In the genomic region with DNA sequence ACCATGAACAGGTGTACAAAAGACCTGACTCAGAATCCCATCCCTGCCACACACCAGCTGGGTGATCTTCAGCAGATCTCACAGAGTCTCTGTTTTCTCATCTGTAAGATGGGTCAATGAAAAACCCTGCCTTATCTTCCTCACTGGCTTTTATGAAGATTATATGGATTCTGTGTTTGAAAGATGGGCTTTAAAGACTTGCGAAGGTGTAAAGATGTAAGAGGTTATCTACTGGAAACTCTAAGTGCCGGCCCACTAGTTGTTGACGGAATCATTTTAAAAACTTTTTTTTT, we compare ENCODE assay signal across 9 cellular contexts. TPM values are rescaled to one million over a fixed set of nuclear protein-coding genes. Genes with fewer than 3 reads are reported as not detected.
"Had no signal": no experiment of that assay in that cellular context is flagged by ENCODE, and none has a peak within 500 bp of the region (broad histone marks: within the 10 kb centered on the region; RNA-seq: fewer than 3 reads in every experiment).

No MANE protein-coding gene starts in this region.

- FAIRE-seq: HTR-8/SVneo had no signal

- H3K4me3 Mint-ChIP-seq: GM23338, HFFc6, IgD-negative memory B cell had no signal

- H3K4me3 ChIP-seq: GM23338, HAP-1 had no signal

- H3K9me3 Mint-ChIP-seq: GM23338, HFFc6, IgD-negative memory B cell had no signal

- H3K9me3 ChIP-seq: HAP-1 had no signal

- ATAC-seq: GM23338, HCT116 had no signal

- DNase-seq: HFFc6, KG1 had no signal

- H3K36me3 Mint-ChIP-seq: IgD-negative memory B cell had no signal

- H3K27ac Mint-ChIP-seq: GM23338, HFFc6, IgD-negative memory B cell had no signal

- H3K36me3 ChIP-seq: HAP-1 had no signal

RNA-seq across cellular contexts. Expression of a gene that starts 15.3 kb away (rescaled TPM):
- total RNA-seq: H4, HFFc6, HT-29 had no signal
- polyA plus RNA-seq: IgD-negative memory B cell had no signal

RNA-seq across cellular contexts. Expression of a gene that starts 24.1 kb away (rescaled TPM):
- total RNA-seq: H4, HFFc6, HT-29 had no signal
- polyA plus RNA-seq: IgD-negative memory B cell had no signal

RNA-seq across cellular contexts. Expression of a gene that starts 34.7 kb away (rescaled TPM):
- total RNA-seq: HT-29 had no signal
- polyA plus RNA-seq: GM23338, IgD-negative memory B cell had no signal
